Comparison of ENCODE assay signal across 14 cellular contexts in genomic region chr15:99508807-99509311, GRCh38. TPM values are rescaled to one million over a fixed set of nuclear protein-coding genes. Genes with fewer than 3 reads are reported as not detected.
DNase-seq lines count a peak whose midpoint lies in the region; ATAC-seq and TF ChIP-seq lines count a peak whose summit lies in the region.
"Had no signal": no experiment of that assay in that cellular context is flagged by ENCODE, and none has a peak within 500 bp of the region (broad histone marks: within the 10 kb centered on the region; RNA-seq: fewer than 3 reads in every experiment).

No MANE protein-coding gene starts in this region.

- H3K4me1 ChIP-seq in DOHH2 (ENCODE audit: control insufficient read depth, low read length) (peaks cover 100% of the 10 kb centered on the region), esophagus muscularis mucosa (peaks cover 49 to 75% (median 69%) of the 10 kb centered on the region in 4 donors)

- H3K27me3 Mint-ChIP-seq in stimulated activated memory B cell treated with anti-CD40 and anti-IgM and Interleukin-4, amounts not matched to agents 10 μg/mL and 1 μg/mL and 100 μg/mL, for 72 hours: no peaks in the 10 kb centered on the region
- H3K27me3 Mint-ChIP-seq in type B pancreatic cell: no peaks in the 10 kb centered on the region

- H3K27me3 ChIP-seq in DOHH2 (ENCODE audit: control insufficient read depth, low read length) (no peaks in the 10 kb centered on the region), esophagus muscularis mucosa (no peaks in the 10 kb centered on the region)
- H3K27me3 ChIP-seq: BE2C had no signal

- TF ChIP-seq POLR2A in esophagus muscularis mucosa (IDR thresholded peaks at IDR 0.05; ENCODE audit: low read depth): no peak

- peak overlapping the region; percentile 71 for H3K4me3 ChIP-seq in DOHH2 (ENCODE audit: low read length)
- H3K4me3 ChIP-seq in esophagus muscularis mucosa: no peak overlapping the region

- DNase-seq in esophagus muscularis mucosa (ENCODE audit: extremely low spot score) (no peak), type B pancreatic cell (ENCODE audit: extremely low spot score, unreplicated experiment) (no peak), putamen (ENCODE audit: low spot score) (no peak)
- DNase-seq in stimulated activated naive CD4-positive, alpha-beta T cell (lab: John Stamatoyannopoulos, UW): no peak
- no peak for DNase-seq in activated T-cell treated with anti-CD3 and anti-CD28 coated beads, Interleukin-2, amount 50 U/mL, for 48 hours
- DNase-seq: BE2C, KBM-7, kidney, OCI-M1, SW 1271 had no signal

- no peaks in the 10 kb centered on the region for H4K20me1 ChIP-seq in DOHH2 (ENCODE audit: control insufficient read depth, insufficient read depth, low read depth, low read length)

- peak overlapping the region; percentile 99 for H3K27ac Mint-ChIP-seq in stimulated activated memory B cell treated with anti-CD40 and anti-IgM and Interleukin-4, amounts not matched to agents 10 μg/mL and 1 μg/mL and 100 μg/mL, for 72 hours
- no peak overlapping the region for H3K27ac Mint-ChIP-seq in type B pancreatic cell
- H3K27ac Mint-ChIP-seq: activated T-helper 2 cell treated with anti-CD3 and anti-CD28 coated beads, Interferon-gamma antibody, Interleukin-2, Interleukin-4, amounts not matched to agents 10 μg/mL and 5 μg/mL and 100 μg/mL, durations not matched to agents 14 hours and 24 hours and 36 hours had no signal

- no peaks in the 10 kb centered on the region for H3K9me2 ChIP-seq in DOHH2 (replicated peaks; ENCODE audit: control insufficient read depth, low read length)

- H3K36me3 ChIP-seq in DOHH2 (ENCODE audit: control insufficient read depth, low read length) (peaks cover 2% of the 10 kb centered on the region; the same call in 1 of the 2 replicates), esophagus muscularis mucosa (no peaks in the 10 kb centered on the region)
- H3K36me3 ChIP-seq: BE2C had no signal

- H3K9me3 ChIP-seq in DOHH2 (ENCODE audit: control insufficient read depth, insufficient read depth, low read length) (no peaks in the 10 kb centered on the region), esophagus muscularis mucosa (no peaks in the 10 kb centered on the region)
- H3K9me3 ChIP-seq: BE2C had no signal

- H3K4me1 Mint-ChIP-seq in stimulated activated memory B cell treated with anti-CD40 and anti-IgM and Interleukin-4, amounts not matched to agents 10 μg/mL and 1 μg/mL and 100 μg/mL, for 72 hours: peaks cover 98% of the 10 kb centered on the region
- H3K4me1 Mint-ChIP-seq in type B pancreatic cell (ENCODE audit: unreplicated experiment): peaks cover 10% of the 10 kb centered on the region

- H3K4me3 Mint-ChIP-seq in stimulated activated memory B cell treated with anti-CD40 and anti-IgM and Interleukin-4, amounts not matched to agents 10 μg/mL and 1 μg/mL and 100 μg/mL, for 72 hours: peak overlapping the region; percentile 78
- no peak overlapping the region for H3K4me3 Mint-ChIP-seq in type B pancreatic cell

- H3K79me2 ChIP-seq in DOHH2 (ENCODE audit: control insufficient read depth, low read length): peaks cover 23% of the 10 kb centered on the region

- H3K9me3 Mint-ChIP-seq in stimulated activated memory B cell treated with anti-CD40 and anti-IgM and Interleukin-4, amounts not matched to agents 10 μg/mL and 1 μg/mL and 100 μg/mL, for 72 hours: peaks cover 4% of the 10 kb centered on the region
- H3K9me3 Mint-ChIP-seq in type B pancreatic cell: no peaks in the 10 kb centered on the region

- TF ChIP-seq EP300 in esophagus muscularis mucosa (IDR thresholded peaks at IDR 0.05): no peak

- H3F3A ChIP-seq in DOHH2 (ENCODE audit: control insufficient read depth, insufficient read depth): peaks cover 64% of the 10 kb centered on the region

- WGBS in esophagus muscularis mucosa: 98% methylated on average over 4 of the region's 4 CpGs

- ATAC-seq in HG03280 (IDR thresholded peaks at IDR 0.05; ENCODE audit: unreplicated experiment): peak; percentile 37
- ATAC-seq in stimulated activated memory B cell treated with anti-CD40 and anti-IgM and Interleukin-4, amounts not matched to agents 10 μg/mL and 1 μg/mL and 100 μg/mL, for 72 hours: no peak

- intact Hi-C loops in esophagus muscularis mucosa (cut with DNase I): loop anchor here (5.0 kb wide), 1 partner anchor 58 kb away; the partner anchor contains the start of gene MEF2A

- H3K27ac ChIP-seq in DOHH2 (ENCODE audit: low read depth, low read length) (peak overlapping the region; percentile 94), esophagus muscularis mucosa (replicated peaks in 1 of 4) (peak overlapping the region; percentile 76 to 87 (median 82))

- peaks cover 10% of the 10 kb centered on the region for H3K36me3 Mint-ChIP-seq in stimulated activated memory B cell treated with anti-CD40 and anti-IgM and Interleukin-4, amounts not matched to agents 10 μg/mL and 1 μg/mL and 100 μg/mL, for 72 hours
- no peaks in the 10 kb centered on the region for H3K36me3 Mint-ChIP-seq in type B pancreatic cell

- TF ChIP-seq CTCF in DOHH2 (IDR thresholded peaks at IDR 0.05; ENCODE audit: low read depth, low read length, poor library complexity, severe bottlenecking) (no peak), esophagus muscularis mucosa (IDR thresholded peaks at IDR 0.05) (no peak), type B pancreatic cell (conservative IDR thresholded peaks at IDR 0.05) (no peak)

- H3K4me2 ChIP-seq in DOHH2 (ENCODE audit: low read length): peak overlapping the region; percentile 93

RNA-seq across cellular contexts. Expression of gene MEF2A, which starts 56.9 kb away (rescaled TPM):
- total RNA-seq in esophagus muscularis mucosa: 10 to 100 TPM; 63.1 to 76.7 (median 73.3) TPM
- 26.0 and 30.8 TPM in 2 replicates for total RNA-seq in type B pancreatic cell (ENCODE audit: low replicate concordance)
